8 cellular contexts compared by ENCODE assay signal in genomic region chr10:101695404-101695732, GRCh38. TPM values are rescaled to one million over a fixed set of nuclear protein-coding genes. Genes with fewer than 3 reads are reported as not detected.
DNase-seq lines count a peak whose midpoint lies in the region; ATAC-seq, FAIRE-seq and TF ChIP-seq lines count a peak whose summit lies in the region.

No MANE protein-coding gene starts in this region.

- 100% methylated on average over 4 of the region's 8 CpGs for WGBS in SK-N-SH (ENCODE audit: low lambda C conversion rate)
- WGBS in small intestine, 3 donors, result 49 to 65% (median 54%) methylated on average over 8 of the region's 8 CpGs

- H3K27me3 ChIP-seq in SK-N-SH (ENCODE audit: insufficient read depth) (no peaks in the 10 kb centered on the region), small intestine (ENCODE audit: control insufficient read depth in 2 of 2, insufficient read depth in 2 of 2, low read length in 2 of 2) (no peaks in the 10 kb centered on the region)

- H3K4me3 ChIP-seq in SK-N-SH (ENCODE audit: low read depth in 2 of 2, low read length in 1 of 2) (peak overlapping the region; percentile 59 to 84), fibroblast of villous mesenchyme (ENCODE audit: low read depth, low read length) (peak overlapping the region; percentile 86), small intestine (ENCODE audit: low read depth in 1 of 2, low read length in 2 of 2) (peak overlapping the region in 1 of 2 donors; percentile 65)

- H3K79me2 ChIP-seq in SK-N-SH (ENCODE audit: insufficient read depth), result peaks cover 48% of the 10 kb centered on the region

- no peak for TF ChIP-seq CTCF in SK-N-SH (IDR thresholded peaks at IDR 0.05)
- no peak for TF ChIP-seq CTCF in fibroblast of villous mesenchyme (IDR thresholded peaks at IDR 0.05; ENCODE audit: insufficient read depth, low read depth, low read length)

- H3K27ac ChIP-seq in SK-N-SH (ENCODE audit: low read depth in 2 of 2, low read length in 1 of 2), result peak overlapping the region; percentile 83 to 94; a peak in 2 of 4 replicates
- H3K27ac ChIP-seq in small intestine (ENCODE audit: low read depth in 1 of 2, low read length in 1 of 2), result peak overlapping the region; percentile 92 to 93

- POLR2A ChIA-PET in SK-N-SH (lab: Yijun Ruan, JAX), result no interaction called here

- ATAC-seq in SK-N-SH treated with all-trans-retinoic acid at 6 μM for 48 hours, result no peak
- no peak for ATAC-seq in T-helper 17 cell
- ATAC-seq in HG03159 (IDR thresholded peaks at IDR 0.05; ENCODE audit: unreplicated experiment), result no peak
- no peak for ATAC-seq in activated CD4-positive, CD25-positive, alpha-beta regulatory T cell treated with anti-CD3 and anti-CD28 coated beads, Interleukin-2, amount 50 U/mL, for 24 hours

- peak overlapping the region; percentile 96 for H2AFZ ChIP-seq in SK-N-SH (ENCODE audit: low read depth)

- H3K9ac ChIP-seq in SK-N-SH, result peak overlapping the region; percentile 100; the same call in 1 of the 2 replicates

- H3K36me3 Mint-ChIP-seq in T-helper 17 cell (ENCODE audit: low read depth), result no peaks in the 10 kb centered on the region

- H3K4me1 ChIP-seq in SK-N-SH (ENCODE audit: control insufficient read depth in 1 of 2, insufficient read depth in 2 of 2, low read depth in 1 of 2, low read length in 1 of 2), result peaks cover 16 to 24% of the 10 kb centered on the region in 2 experiments
- peaks cover 2 to 4% of the 10 kb centered on the region in 2 donors for H3K4me1 ChIP-seq in small intestine (ENCODE audit: control insufficient read depth in 2 of 2, insufficient read depth in 1 of 2, low read depth in 1 of 2, low read length in 1 of 2)

- FAIRE-seq in small intestine (lab: Jason Lieb, UNC), result no peak

- peak overlapping the region; percentile 97 for H3K4me3 Mint-ChIP-seq in T-helper 17 cell

- H3K27me3 Mint-ChIP-seq in T-helper 17 cell, result no peaks in the 10 kb centered on the region

- peaks cover 10% of the 10 kb centered on the region for H3F3A ChIP-seq in SK-N-SH (replicated peaks; ENCODE audit: insufficient read depth)

- CTCF ChIA-PET in SK-N-SH (lab: Yijun Ruan, JAX), result interaction anchor here (1.1 to 3.0 kb wide), 2 partner anchors 93 to 145 kb away, joined by 3 to 15 read pairs; no protein-coding TSS in a partner anchor

- no peak for TF ChIP-seq RAD21 in SK-N-SH (IDR thresholded peaks at IDR 0.05; ENCODE audit: low read length)

- H3K27ac Mint-ChIP-seq in T-helper 17 cell, result peak overlapping the region; percentile 97

- H3K4me1 Mint-ChIP-seq in T-helper 17 cell, result peaks cover 25% of the 10 kb centered on the region

- no peaks in the 10 kb centered on the region for H3K9me2 ChIP-seq in SK-N-SH

- H3K36me3 ChIP-seq in SK-N-SH (replicated peaks in 1 of 2; ENCODE audit: control insufficient read depth in 1 of 2, insufficient read depth in 2 of 2, low read length in 1 of 2), result no peaks in the 10 kb centered on the region
- H3K36me3 ChIP-seq in small intestine (ENCODE audit: control insufficient read depth in 2 of 2, insufficient read depth in 2 of 2, low read length in 2 of 2), result no peaks in the 10 kb centered on the region

- no peaks in the 10 kb centered on the region; the same call in 1 of the 2 replicates for H4K20me1 ChIP-seq in SK-N-SH (ENCODE audit: insufficient read depth)

- DNase-seq in SK-N-SH (no peak), T-helper 17 cell (no peak), fibroblast of villous mesenchyme (ENCODE audit: low read depth) (no peak), small intestine (no peak), superior temporal gyrus (ENCODE audit: extremely low spot score) (no peak)

- H3K4me2 ChIP-seq in SK-N-SH, result peak overlapping the region; percentile 95

- no peak for TF ChIP-seq EP300 in SK-N-SH (IDR thresholded peaks at IDR 0.05; ENCODE audit: borderline replicate concordance in 1 of 2, low read depth in 1 of 2, low read length in 1 of 2)

- H3K9me3 ChIP-seq in SK-N-SH (no peaks in the 10 kb centered on the region), T-helper 17 cell (ENCODE audit: control insufficient read depth, low read length, poor library complexity, severe bottlenecking) (no peaks in the 10 kb centered on the region), small intestine (ENCODE audit: control insufficient read depth, low read depth) (no peaks in the 10 kb centered on the region)

TF ChIP-seq in SK-N-SH, 30 proteins besides CTCF, POLR2A, EP300 and RAD21:
- TF ChIP-seq TEAD4 (IDR thresholded peaks at IDR 0.05; ENCODE audit: borderline replicate concordance, insufficient read depth), result no peak
- no peak for TF ChIP-seq RXRA (IDR thresholded peaks at IDR 0.05; ENCODE audit: borderline replicate concordance, low read depth)
- no peak for TF ChIP-seq RFX5 (IDR thresholded peaks at IDR 0.05; ENCODE audit: low read length)
- TF ChIP-seq, protein P1, sequence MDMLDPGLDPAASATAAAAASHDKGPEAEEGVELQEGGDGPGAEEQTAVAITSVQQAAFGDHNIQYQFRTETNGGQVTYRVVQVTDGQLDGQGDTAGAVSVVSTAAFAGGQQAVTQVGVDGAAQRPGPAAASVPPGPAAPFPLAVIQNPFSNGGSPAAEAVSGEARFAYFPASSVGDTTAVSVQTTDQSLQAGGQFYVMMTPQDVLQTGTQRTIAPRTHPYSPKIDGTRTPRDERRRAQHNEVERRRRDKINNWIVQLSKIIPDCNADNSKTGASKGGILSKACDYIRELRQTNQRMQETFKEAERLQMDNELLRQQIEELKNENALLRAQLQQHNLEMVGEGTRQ (IDR thresholded peaks at IDR 0.05; ENCODE audit: borderline replicate concordance, low read depth, low read length), result no peak
- no peak for TF ChIP-seq YY1 (IDR thresholded peaks at IDR 0.05; ENCODE audit: low read depth)
- no peak for TF ChIP-seq NFIC (IDR thresholded peaks at IDR 0.05; ENCODE audit: borderline replicate concordance)

TF ChIP-seq in SK-N-SH treated with all-trans-retinoic acid at 6 μM for 48 hours, 23 proteins besides CTCF, POLR2A, EP300 and RAD21:
- TF ChIP-seq ZC3H10 (CRISPR knock-in tag; IDR thresholded peaks at IDR 0.05) (no peak), PATZ1 (CRISPR knock-in tag; IDR thresholded peaks at IDR 0.05; ENCODE audit: borderline replicate concordance) (no peak), ZNF70 (CRISPR knock-in tag; IDR thresholded peaks at IDR 0.05) (no peak), ZNF565 (CRISPR knock-in tag; conservative IDR thresholded peaks at IDR 0.05; ENCODE audit: low read depth) (no peak), ZFP30 (CRISPR knock-in tag; IDR thresholded peaks at IDR 0.05) (no peak), BACH2 (CRISPR knock-in tag; IDR thresholded peaks at IDR 0.05; ENCODE audit: borderline replicate concordance) (no peak)
- TF ChIP-seq, protein P2, sequence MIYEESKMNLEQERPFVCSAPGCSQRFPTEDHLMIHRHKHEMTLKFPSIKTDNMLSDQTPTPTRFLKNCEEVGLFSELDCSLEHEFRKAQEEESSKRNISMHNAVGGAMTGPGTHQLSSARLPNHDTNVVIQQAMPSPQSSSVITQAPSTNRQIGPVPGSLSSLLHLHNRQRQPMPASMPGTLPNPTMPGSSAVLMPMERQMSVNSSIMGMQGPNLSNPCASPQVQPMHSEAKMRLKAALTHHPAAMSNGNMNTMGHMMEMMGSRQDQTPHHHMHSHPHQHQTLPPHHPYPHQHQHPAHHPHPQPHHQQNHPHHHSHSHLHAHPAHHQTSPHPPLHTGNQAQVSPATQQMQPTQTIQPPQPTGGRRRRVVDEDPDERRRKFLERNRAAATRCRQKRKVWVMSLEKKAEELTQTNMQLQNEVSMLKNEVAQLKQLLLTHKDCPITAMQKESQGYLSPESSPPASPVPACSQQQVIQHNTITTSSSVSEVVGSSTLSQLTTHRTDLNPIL (CRISPR knock-in tag; IDR thresholded peaks at IDR 0.05; ENCODE audit: low read depth), result no peak
- TF ChIP-seq, protein P3, sequence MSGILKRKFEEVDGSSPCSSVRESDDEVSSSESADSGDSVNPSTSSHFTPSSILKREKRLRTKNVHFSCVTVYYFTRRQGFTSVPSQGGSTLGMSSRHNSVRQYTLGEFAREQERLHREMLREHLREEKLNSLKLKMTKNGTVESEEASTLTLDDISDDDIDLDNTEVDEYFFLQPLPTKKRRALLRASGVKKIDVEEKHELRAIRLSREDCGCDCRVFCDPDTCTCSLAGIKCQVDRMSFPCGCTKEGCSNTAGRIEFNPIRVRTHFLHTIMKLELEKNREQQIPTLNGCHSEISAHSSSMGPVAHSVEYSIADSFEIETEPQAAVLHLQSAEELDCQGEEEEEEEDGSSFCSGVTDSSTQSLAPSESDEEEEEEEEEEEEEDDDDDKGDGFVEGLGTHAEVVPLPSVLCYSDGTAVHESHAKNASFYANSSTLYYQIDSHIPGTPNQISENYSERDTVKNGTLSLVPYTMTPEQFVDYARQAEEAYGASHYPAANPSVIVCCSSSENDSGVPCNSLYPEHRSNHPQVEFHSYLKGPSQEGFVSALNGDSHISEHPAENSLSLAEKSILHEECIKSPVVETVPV (CRISPR knock-in tag; IDR thresholded peaks at IDR 0.05), result no peak
TF ChIP-seq in SK-N-SH treated with all-trans-retinoic acid at 6 μM for 48 hours: peak in this region for 0.

RNA-seq across cellular contexts. Expression of gene FBXW4, which starts 0.4 kb away (rescaled TPM):
- polyA plus RNA-seq in SK-N-SH (2012; rRNA removed) (27.6 and 34.8 TPM in 2 replicates), small intestine (10 to 100 TPM; 27.1 to 37.8 (median 33.0) TPM)
- 36.0 and 47.2 TPM in 2 replicates for polyA plus RNA-seq in SK-N-SH (2012; cell fraction: cytosol; rRNA removed)
- polyA plus RNA-seq in SK-N-SH (2012; cell fraction: nucleus; rRNA removed), result 45.9 and 50.6 TPM in 2 replicates
- total RNA-seq in T-helper 17 cell (10 to 100 TPM; 64.5 to 74.1 TPM), fibroblast of villous mesenchyme (31.6 and 41.9 TPM in 2 replicates)
